7 cellular contexts compared by ENCODE assay signal in the genomic region with DNA sequence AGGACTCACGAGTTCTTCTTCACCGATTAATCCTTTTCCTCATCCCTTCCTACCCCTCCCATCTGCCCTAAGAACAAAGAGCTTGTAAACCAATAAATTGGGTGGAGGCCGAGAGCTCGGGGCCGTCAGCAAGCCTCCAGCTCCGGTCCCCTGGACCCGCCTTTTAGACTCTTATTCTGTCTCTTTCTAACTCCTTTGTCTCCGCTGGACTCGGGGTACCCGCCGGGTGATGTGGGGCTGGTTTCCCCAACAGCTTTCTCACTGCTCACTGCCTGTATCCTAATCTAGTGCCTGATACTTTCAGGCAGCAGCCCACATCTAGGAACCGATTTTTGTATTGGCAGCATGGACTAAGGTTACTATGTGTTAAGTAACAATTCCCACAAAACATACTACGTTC.
DNase-seq lines count a peak whose midpoint lies in the region; ATAC-seq and TF ChIP-seq lines count a peak whose summit lies in the region.
"Not testable (repeated sequence)": the region's sequence is repeated elsewhere in the genome, so short reads cannot be mapped to it uniquely, and the experiment has no call there.

No MANE protein-coding gene starts in this region.

- not testable (repeated sequence) for H3K9ac ChIP-seq in mesenchymal stem cell (ENCODE audit: low read length); trophoblast cell (ENCODE audit: low read length)

- H3K27me3 ChIP-seq in esophagus muscularis mucosa; mesenchymal stem cell (ENCODE audit: control insufficient read depth in 1 of 2, insufficient read depth in 1 of 2, low read length in 2 of 2); trophoblast cell (ENCODE audit: insufficient read depth, low read length): not testable (repeated sequence)

- not testable (repeated sequence) for H2BK5ac ChIP-seq in mesenchymal stem cell (ENCODE audit: low read depth, low read length, poor library complexity, severe bottlenecking); trophoblast cell (ENCODE audit: low read depth, low read length, poor library complexity)

- not testable (repeated sequence) for H3K9me3 Mint-ChIP-seq in nephron progenitor cell; stimulated activated naive B cell treated with anti-CD40 and anti-IgM and Interleukin-4, amounts not matched to agents 10 μg/mL and 1 μg/mL and 100 μg/mL, for 72 hours
- peaks cover 11% of the 10 kb centered on the region for H3K9me3 Mint-ChIP-seq in neural crest cell

- not testable (repeated sequence) for H3K79me1 ChIP-seq in mesenchymal stem cell (replicated peaks; ENCODE audit: low read length, poor library complexity, severe bottlenecking); trophoblast cell (ENCODE audit: low read length)

- H2BK12ac ChIP-seq in mesenchymal stem cell (ENCODE audit: low read length in 2 of 2); trophoblast cell (ENCODE audit: low read length): not testable (repeated sequence)

- H2AK5ac ChIP-seq in mesenchymal stem cell (ENCODE audit: low read length, severe bottlenecking); trophoblast cell (ENCODE audit: low read length): not testable (repeated sequence)

- not testable (repeated sequence) for H3K18ac ChIP-seq in mesenchymal stem cell (ENCODE audit: low read depth in 1 of 2, low read length in 2 of 2); trophoblast cell (ENCODE audit: low read length)

- peak overlapping the region; percentile 87 for H3K27ac Mint-ChIP-seq in nephron progenitor cell
- peak overlapping the region; percentile 39 for H3K27ac Mint-ChIP-seq in neural crest cell (ENCODE audit: unreplicated experiment)
- H3K27ac Mint-ChIP-seq in stimulated activated naive B cell treated with anti-CD40 and anti-IgM and Interleukin-4, amounts not matched to agents 10 μg/mL and 1 μg/mL and 100 μg/mL, for 72 hours, result peak overlapping the region; percentile 38

- H3K23ac ChIP-seq in mesenchymal stem cell (ENCODE audit: low read length in 2 of 2); trophoblast cell (ENCODE audit: low read length): not testable (repeated sequence)

- WGBS in esophagus muscularis mucosa, result 94% methylated on average over 13 of the region's 13 CpGs
- WGBS in mesenchymal stem cell, result 86% methylated on average over 12 of the region's 13 CpGs
- no CpG with 5 or more reads among the region's 13 CpGs for WGBS in trophoblast cell (ENCODE audit: extremely low coverage, insufficient coverage, insufficient read length)

- TF ChIP-seq POLR2A in esophagus muscularis mucosa (IDR thresholded peaks at IDR 0.05; ENCODE audit: low read depth), result not testable (repeated sequence)

- intact Hi-C loops in esophagus muscularis mucosa (cut with DNase I), result not testable (repeated sequence)

- H3K4me1 ChIP-seq in esophagus muscularis mucosa, result peaks cover 0 to 12% (median 8%) of the 10 kb centered on the region in 4 donors
- H3K4me1 ChIP-seq in mesenchymal stem cell (ENCODE audit: control insufficient read depth, insufficient read depth, low read depth, low read length); trophoblast cell (ENCODE audit: control insufficient read depth in 1 of 2, insufficient read depth in 2 of 2, low read length in 2 of 2): not testable (repeated sequence)

- not testable (repeated sequence) for ATAC-seq in stimulated activated naive B cell treated with anti-CD40 and anti-IgM and Interleukin-4, amounts not matched to agents 10 μg/mL and 1 μg/mL and 100 μg/mL, for 72 hours (replicated peaks)

- H3K36me3 Mint-ChIP-seq in nephron progenitor cell (ENCODE audit: low read depth); neural crest cell (ENCODE audit: low read depth); stimulated activated naive B cell treated with anti-CD40 and anti-IgM and Interleukin-4, amounts not matched to agents 10 μg/mL and 1 μg/mL and 100 μg/mL, for 72 hours: not testable (repeated sequence)

- H4K91ac ChIP-seq in mesenchymal stem cell (ENCODE audit: low read length), result not testable (repeated sequence)
- H4K91ac ChIP-seq in trophoblast cell (ENCODE audit: low read depth, low read length), result peak overlapping the region; percentile 2

- H3K4me1 Mint-ChIP-seq in nephron progenitor cell, result peaks cover 16% of the 10 kb centered on the region
- not testable (repeated sequence) for H3K4me1 Mint-ChIP-seq in neural crest cell; stimulated activated naive B cell treated with anti-CD40 and anti-IgM and Interleukin-4, amounts not matched to agents 10 μg/mL and 1 μg/mL and 100 μg/mL, for 72 hours

- TF ChIP-seq CTCF in esophagus muscularis mucosa (IDR thresholded peaks at IDR 0.05); nephron progenitor cell (IDR thresholded peaks at IDR 0.05); neural crest cell (conservative IDR thresholded peaks at IDR 0.05): not testable (repeated sequence)

- H2BK15ac ChIP-seq in mesenchymal stem cell (ENCODE audit: low read depth, poor library complexity, severe bottlenecking), result peak overlapping the region; percentile 38

- not testable (repeated sequence) for H4K8ac ChIP-seq in mesenchymal stem cell (ENCODE audit: low read length); trophoblast cell (ENCODE audit: low read depth, low read length)

- not testable (repeated sequence) for H3K4ac ChIP-seq in mesenchymal stem cell (ENCODE audit: low read depth in 1 of 2, low read length in 2 of 2); trophoblast cell (ENCODE audit: low read depth, low read length)

- H3K4me2 ChIP-seq in mesenchymal stem cell (ENCODE audit: low read length, poor library complexity, severe bottlenecking); trophoblast cell (ENCODE audit: low read length): not testable (repeated sequence)

- H3K79me2 ChIP-seq in trophoblast cell (ENCODE audit: control insufficient read depth, insufficient read depth, low read length, poor library complexity), result not testable (repeated sequence)

- H3K36me3 ChIP-seq in esophagus muscularis mucosa; mesenchymal stem cell (ENCODE audit: control insufficient read depth in 1 of 2, insufficient read depth in 2 of 2, low read depth in 1 of 2, low read length in 2 of 2); trophoblast cell (ENCODE audit: control insufficient read depth in 1 of 2, insufficient read depth in 2 of 2, low read length in 2 of 2): not testable (repeated sequence)

- H2AFZ ChIP-seq in mesenchymal stem cell (ENCODE audit: low read depth, low read length); trophoblast cell (ENCODE audit: insufficient read depth, low read length, poor library complexity): not testable (repeated sequence)

- not testable (repeated sequence) for H3K9me3 ChIP-seq in esophagus muscularis mucosa; mesenchymal stem cell (ENCODE audit: control insufficient read depth, low read length); trophoblast cell (ENCODE audit: insufficient read depth, low read depth, low read length)

- H4K12ac ChIP-seq in trophoblast cell (ENCODE audit: low read depth, low read length), result not testable (repeated sequence)

- peak; percentile 5 for DNase-seq in NCI-H82 (lab: John Stamatoyannopoulos, UW)
- DNase-seq in esophagus muscularis mucosa (ENCODE audit: extremely low spot score), result peak; percentile 39
- DNase-seq in mesenchymal stem cell; nephron progenitor cell; neural crest cell (ENCODE audit: low read depth, low spot score); trophoblast cell; stimulated activated naive B cell treated with anti-CD40 and anti-IgM and Interleukin-4, amounts not matched to agents 10 μg/mL and 1 μg/mL and 100 μg/mL, for 72 hours: not testable (repeated sequence)

- not testable (repeated sequence) for H3K4me3 ChIP-seq in esophagus muscularis mucosa; mesenchymal stem cell (ENCODE audit: insufficient read depth in 1 of 2, low read depth in 1 of 2, low read length in 2 of 2); trophoblast cell (ENCODE audit: low read depth, low read length)

- H3K27ac ChIP-seq in esophagus muscularis mucosa (replicated peaks in 1 of 4); mesenchymal stem cell (ENCODE audit: low read length, poor library complexity, severe bottlenecking); trophoblast cell (ENCODE audit: low read depth, low read length): not testable (repeated sequence)

- H3K27me3 Mint-ChIP-seq in nephron progenitor cell (ENCODE audit: low read depth, poor library complexity); neural crest cell (ENCODE audit: low read depth); stimulated activated naive B cell treated with anti-CD40 and anti-IgM and Interleukin-4, amounts not matched to agents 10 μg/mL and 1 μg/mL and 100 μg/mL, for 72 hours: not testable (repeated sequence)

- H2BK120ac ChIP-seq in mesenchymal stem cell (ENCODE audit: low read depth, low read length); trophoblast cell (ENCODE audit: insufficient read depth, low read length, poor library complexity): not testable (repeated sequence)

- not testable (repeated sequence) for TF ChIP-seq EP300 in esophagus muscularis mucosa (IDR thresholded peaks at IDR 0.05)

- not testable (repeated sequence) for H3K14ac ChIP-seq in mesenchymal stem cell (ENCODE audit: low read length in 2 of 2); trophoblast cell (ENCODE audit: low read length)

- H3K4me3 Mint-ChIP-seq in nephron progenitor cell; neural crest cell; stimulated activated naive B cell treated with anti-CD40 and anti-IgM and Interleukin-4, amounts not matched to agents 10 μg/mL and 1 μg/mL and 100 μg/mL, for 72 hours: not testable (repeated sequence)
